In genomic region chr3:190912736-190913135, GRCh38 we compare ENCODE assay signal across 29 cellular contexts. TPM values are rescaled to one million over a fixed set of nuclear protein-coding genes. Genes with fewer than 3 reads are reported as not detected.
A peak's percentile ranks its signal among the peaks of the same experiment; 100 is the strongest.
DNase-seq lines count a peak whose midpoint lies in the region.
"Had no signal": no experiment of that assay in that cellular context is flagged by ENCODE, and none has a peak within 500 bp of the region (broad histone marks: within the 10 kb centered on the region; RNA-seq: fewer than 3 reads in every experiment).

No MANE protein-coding gene starts in this region.

- DNase-seq in NCI-H1105 treated with DMSO at 0.1 percent for 48 hours (lab: John Stamatoyannopoulos, UW) (peak; percentile 32), NCI-H1105 (lab: John Stamatoyannopoulos, UW) (no peak), MG63 (peak; percentile 7), SHP77 treated with DMSO at 0.1 percent for 48 hours (lab: John Stamatoyannopoulos, UW) (peak; percentile 14), myocyte (ENCODE audit: low read depth) (peak; percentile 42)
- DNase-seq in activated naive CD4-positive, alpha-beta T cell (lab: John Stamatoyannopoulos, UW), result no peak
- no peak for DNase-seq in activated CD4-positive, alpha-beta T cell treated with anti-CD3 and anti-CD28 coated beads, Interleukin-2, amount 50 U/mL, for 4 hours
- no peak for DNase-seq in stimulated activated naive CD4-positive, alpha-beta T cell (lab: John Stamatoyannopoulos, UW)
- DNase-seq: activated B cell treated with CpG ODN at 0.5 μM for 24 hours; activated CD4-positive, alpha-beta T cell treated with anti-CD3 and anti-CD28 coated beads, Interleukin-2, amount 50 U/mL, for 48 hours; activated CD8-positive, alpha-beta memory T cell treated with anti-CD3 and anti-CD28 coated beads, Interleukin-2, amount 50 U/mL, for 4 hours; activated naive CD8-positive, alpha-beta T cell treated with anti-CD3 and anti-CD28 coated beads for 36 hours; dorsolateral prefrontal cortex; heart left ventricle; KG1; mesenchymal stem cell; NCI-H1048; NCI-H526; sigmoid colon; stimulated activated CD8-positive, alpha-beta memory T cell treated with anti-CD3 and anti-CD28 coated beads, Interleukin-4, amount 100 ng/mL, for 48 hours; SW 1271; transverse colon had no signal

- H3K9me3 ChIP-seq in MG63, result no peaks in the 10 kb centered on the region
- H3K9me3 ChIP-seq: heart left ventricle, neutrophil, prostate gland, sigmoid colon, transverse colon had no signal

- H3K27me3 ChIP-seq in MG63, result no peaks in the 10 kb centered on the region
- H3K27me3 ChIP-seq: dorsolateral prefrontal cortex, heart left ventricle, neutrophil, sigmoid colon, transverse colon had no signal

- H3K36me3 ChIP-seq in MG63, result no peaks in the 10 kb centered on the region
- H3K36me3 ChIP-seq: heart left ventricle, neutrophil, prostate gland, sigmoid colon, transverse colon had no signal

- no peak overlapping the region for H3K4me3 ChIP-seq in MG63
- H3K4me3 ChIP-seq: dorsolateral prefrontal cortex, GM23338, heart left ventricle, prostate gland, sigmoid colon, transverse colon had no signal

RNA-seq across cellular contexts. Expression of gene GMNC, which starts 50.2 kb away (rescaled TPM):
- not detected in 2 replicates for total RNA-seq in MG63 (2014; rRNA removed; shearing (Covaris generic); ENCODE audit: low replicate concordance)
- not detected in 2 replicates for total RNA-seq in myocyte
- polyA plus RNA-seq in myocyte (2012), result not detected
- total RNA-seq: activated B cell treated with CpG ODN at 0.5 μM for 24 hours; activated naive CD8-positive, alpha-beta T cell treated with anti-CD3 and anti-CD28 coated beads for 36 hours; activated T-helper 2 cell treated with anti-CD3 and anti-CD28 coated beads, Interferon-gamma antibody, Interleukin-2, Interleukin-4, amounts not matched to agents 10 μg/mL and 5 μg/mL and 100 μg/mL, durations not matched to agents 14 hours and 24 hours and 36 hours; endothelial cell of umbilical vein; HT-29; OCI-LY7; sigmoid colon; transverse colon had no signal
- polyA plus RNA-seq: endothelial cell of umbilical vein had no signal

Comparison
In these comparisons a context has a peak if more than half of its experiments do, and no peak if none do; other contexts are left out.
1. DNase-seq: peak in NCI-H1105 treated with DMSO at 0.1 percent for 48 hours (single experiment), MG63 (single experiment), SHP77 treated with DMSO at 0.1 percent for 48 hours (single experiment) and myocyte (single experiment); none in NCI-H1105 (single experiment), activated naive CD4-positive, alpha-beta T cell (0 of 4), activated CD4-positive, alpha-beta T cell treated with anti-CD3 and anti-CD28 coated beads, Interleukin-2, amount 50 U/mL, for 4 hours (0 of 2) and stimulated activated naive CD4-positive, alpha-beta T cell (0 of 6).